ENCODE assay signal across 22 cellular contexts in genomic region chr4:8664976-8665375, GRCh38.
"Had no signal": no experiment of that assay in that cellular context is flagged by ENCODE, and none has a peak within 500 bp of the region (broad histone marks: within the 10 kb centered on the region; RNA-seq: fewer than 3 reads in every experiment).

No MANE protein-coding gene starts in this region.

- H3K27ac ChIP-seq: brain microvascular endothelial cell, coronary artery, gastrocnemius medialis, heart left ventricle, neutrophil, parathyroid adenoma had no signal

- DNase-seq: activated CD4-positive, alpha-beta T cell treated with anti-CD3 and anti-CD28 coated beads, Interleukin-2, amount 10 ng/mL, durations not matched to agents 24 days and 14 days; activated CD4-positive, CD25-positive, alpha-beta regulatory T cell; activated CD8-positive, alpha-beta T cell treated with anti-CD3 and anti-CD28 coated beads, Interleukin-2, amount 10 ng/mL, durations not matched to agents 7 days and 5 days; activated naive CD4-positive, alpha-beta T cell treated with anti-CD3 and anti-CD28 coated beads, Interleukin-2, amount 50 U/mL, for 16 hours; activated T-cell treated with anti-CD3 and anti-CD28 coated beads, Interleukin-2, amount 50 U/mL, for 24 hours; aorta; brain microvascular endothelial cell; central memory CD4-positive, alpha-beta T cell; gastrocnemius medialis; retina; stimulated activated CD4-positive, alpha-beta T cell treated with anti-CD3 and anti-CD28 coated beads, Interleukin-2, amount 100 ng/mL, for 24 hours; stimulated activated naive CD8-positive, alpha-beta T cell treated with anti-CD3 and anti-CD28 coated beads, Interleukin-15, amount 100 ng/mL, for 72 hours; T-cell; trophoblast cell had no signal

- H3K4me3 ChIP-seq: coronary artery, gastrocnemius medialis, heart left ventricle had no signal

- H3K79me2 ChIP-seq: parathyroid adenoma had no signal

- ATAC-seq: activated CD8-positive, alpha-beta T cell treated with anti-CD3 and anti-CD28 coated beads, Interleukin-2, amount 10 ng/mL, durations not matched to agents 7 days and 5 days; esophagus mucosa; gastrocnemius medialis; heart left ventricle; left lobe of liver; natural killer cell treated with Interleukin-12 subunit alpha and Interleukin-12 subunit beta and Interleukin-15 and Interleukin-18, amount 100 ng/mL, for 72 hours; stimulated activated naive CD8-positive, alpha-beta T cell treated with anti-CD3 and anti-CD28 coated beads, Interleukin-15, amount 100 ng/mL, for 72 hours; T-cell had no signal

- FAIRE-seq: kidney had no signal

- H3K36me3 ChIP-seq: brain microvascular endothelial cell, gastrocnemius medialis, heart left ventricle, neutrophil had no signal

- H3K9ac ChIP-seq: parathyroid adenoma had no signal

- H3K4me1 ChIP-seq: gastrocnemius medialis, heart left ventricle, parathyroid adenoma had no signal

- H3K27me3 ChIP-seq: brain microvascular endothelial cell had no signal

- H2AFZ ChIP-seq: parathyroid adenoma had no signal

- H3K9me3 ChIP-seq: gastrocnemius medialis, neutrophil had no signal
